12 cellular contexts compared by ENCODE assay signal in the genomic region with DNA sequence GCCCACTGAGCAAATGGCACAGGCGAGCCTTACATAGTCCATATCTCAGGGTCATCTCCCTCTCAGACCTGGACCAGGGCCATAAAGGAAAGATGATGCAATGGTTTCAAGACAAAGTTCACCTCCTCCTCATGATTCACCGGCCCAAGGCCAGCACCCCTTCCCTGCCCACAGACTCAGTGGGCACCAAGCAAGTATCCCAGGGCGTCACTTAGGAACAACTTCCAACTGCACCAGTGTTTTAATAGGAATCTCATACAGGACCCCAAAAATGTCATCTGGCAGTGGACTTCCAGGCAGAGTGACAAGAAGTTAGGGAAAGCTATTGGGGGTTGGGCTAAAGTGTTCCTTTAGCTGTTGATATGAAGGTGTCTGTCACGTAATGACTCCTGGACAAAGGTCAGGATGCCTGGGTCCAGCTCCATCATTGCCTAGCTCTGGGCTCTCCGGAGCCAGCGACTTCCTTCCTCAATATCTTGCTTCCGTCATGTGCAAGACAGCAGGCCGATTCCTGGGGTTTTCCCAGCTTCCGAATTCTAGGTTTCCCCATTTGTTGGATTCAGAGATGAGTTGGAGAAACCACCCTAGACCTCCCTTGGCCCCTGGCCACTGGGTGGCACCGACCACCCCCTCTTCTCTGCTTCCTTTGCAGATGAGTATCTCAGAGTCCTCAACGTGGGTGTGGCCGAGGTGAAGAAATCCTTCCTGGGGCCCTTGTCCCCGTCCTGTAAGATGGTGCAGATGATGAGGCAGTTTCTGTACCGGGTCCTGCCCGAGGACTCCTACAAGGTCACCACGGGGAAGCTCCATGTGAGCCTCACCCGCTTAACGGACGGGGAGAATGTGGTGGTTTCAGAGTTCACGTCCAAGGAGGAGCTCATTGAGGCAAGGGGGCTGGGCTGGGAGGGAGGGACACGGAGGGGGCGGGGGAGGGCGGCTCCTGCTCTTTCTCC. TPM values are rescaled to one million over a fixed set of nuclear protein-coding genes. Genes with fewer than 3 reads are reported as not detected.
DNase-seq lines count a peak whose midpoint lies in the region; TF ChIP-seq lines count a peak whose summit lies in the region.
"Had no signal": no experiment of that assay in that cellular context is flagged by ENCODE, and none has a peak within 500 bp of the region (broad histone marks: within the 10 kb centered on the region; RNA-seq: fewer than 3 reads in every experiment).

No MANE protein-coding gene starts in this region.

- H3K36me3 ChIP-seq in trophoblast cell (ENCODE audit: control insufficient read depth in 1 of 2, insufficient read depth in 2 of 2, low read length in 2 of 2) (no peaks in the 10 kb centered on the region), tibial artery (no peaks in the 10 kb centered on the region)

- no peaks in the 10 kb centered on the region for H3K79me1 ChIP-seq in trophoblast cell (ENCODE audit: low read length)

- TF ChIP-seq CTCF in tibial artery (IDR thresholded peaks at IDR 0.05): no peak

- H3K27me3 ChIP-seq in trophoblast cell (ENCODE audit: insufficient read depth, low read length) (no peaks in the 10 kb centered on the region), tibial artery (peaks cover 0 to 40% of the 10 kb centered on the region in 2 donors)

- no peak overlapping the region for H4K91ac ChIP-seq in trophoblast cell (ENCODE audit: low read depth, low read length)

- H2BK12ac ChIP-seq in trophoblast cell (ENCODE audit: low read length): no peak overlapping the region

- H3K79me2 ChIP-seq in trophoblast cell (ENCODE audit: control insufficient read depth, insufficient read depth, low read length, poor library complexity): no peaks in the 10 kb centered on the region

- no peak overlapping the region for H3K27ac ChIP-seq in trophoblast cell (ENCODE audit: low read depth, low read length)
- no peak overlapping the region for H3K27ac ChIP-seq in tibial artery

- no peak overlapping the region for H4K8ac ChIP-seq in trophoblast cell (ENCODE audit: low read depth, low read length)

- peaks cover 9 to 16% of the 10 kb centered on the region in 2 experiments for H3K4me1 ChIP-seq in trophoblast cell (ENCODE audit: control insufficient read depth in 1 of 2, insufficient read depth in 2 of 2, low read length in 2 of 2)
- no peaks in the 10 kb centered on the region for H3K4me1 ChIP-seq in tibial artery

- H3K18ac ChIP-seq in trophoblast cell (ENCODE audit: low read length): no peak overlapping the region

- H3K14ac ChIP-seq in trophoblast cell (ENCODE audit: low read length): no peak overlapping the region

- peak; percentile 70 for DNase-seq in HT-29 (ENCODE audit: low spot score)
- DNase-seq in RKO (ENCODE audit: low spot score): peak; percentile 39
- peak; percentile 48 to 74 for DNase-seq in erythroblast (lab: John Stamatoyannopoulos, UW)
- DNase-seq in trophoblast cell: peak; percentile 50 to 51
- no peak for DNase-seq in anterior cingulate cortex (lab: John Stamatoyannopoulos, UW)
- DNase-seq in tibial artery: no peak
- no peak for DNase-seq in T1000 (lab: John Stamatoyannopoulos, UW)
- DNase-seq in AG08396 (ENCODE audit: low spot score): no peak
- DNase-seq: NCI-H510A; stimulated activated CD4-positive, alpha-beta T cell treated with anti-CD3 and anti-CD28 coated beads, Interleukin-2, amount 100 ng/mL, for 48 hours had no signal

- intact Hi-C loops in tibial artery (cut with DNase I; ENCODE audit: low total_unique reads): no loop called here

- H3K9me3 ChIP-seq in trophoblast cell (ENCODE audit: insufficient read depth, low read depth, low read length) (no peaks in the 10 kb centered on the region), tibial artery (no peaks in the 10 kb centered on the region)

- no peak overlapping the region for H2BK120ac ChIP-seq in trophoblast cell (ENCODE audit: insufficient read depth, low read length, poor library complexity)

- no peak overlapping the region for H3K4ac ChIP-seq in trophoblast cell (ENCODE audit: low read depth, low read length)

- WGBS in trophoblast cell (ENCODE audit: extremely low coverage, insufficient coverage, insufficient read length): no CpG with 5 or more reads among the region's 23 CpGs

- no peak overlapping the region for H2BK5ac ChIP-seq in trophoblast cell (ENCODE audit: low read depth, low read length, poor library complexity)

- H3K4me2 ChIP-seq in trophoblast cell (ENCODE audit: low read length): no peak overlapping the region

- no peak overlapping the region for H4K12ac ChIP-seq in trophoblast cell (ENCODE audit: low read depth, low read length)

- no peak overlapping the region for H3K23ac ChIP-seq in trophoblast cell (ENCODE audit: low read length)

- no peak overlapping the region for H2AFZ ChIP-seq in trophoblast cell (ENCODE audit: insufficient read depth, low read length, poor library complexity)

- H3K9ac ChIP-seq in trophoblast cell (ENCODE audit: low read length): no peak overlapping the region

- H3K4me3 ChIP-seq in trophoblast cell (ENCODE audit: low read depth, low read length) (no peak overlapping the region), tibial artery (no peak overlapping the region)

- TF ChIP-seq POLR2A in erythroblast (IDR thresholded peaks at IDR 0.05; ENCODE audit: low read length): no peak

- H2AK5ac ChIP-seq in trophoblast cell (ENCODE audit: low read length): no peak overlapping the region

RNA-seq across cellular contexts. Expression of a gene that starts 21.1 kb away (rescaled TPM):
- 0.23 and 0.38 TPM in 2 replicates for total RNA-seq in HT-29 (2014; rRNA removed; shearing (Covaris generic))
- polyA plus RNA-seq in trophoblast cell (2013): 0.08 and 0.10 TPM in 2 replicates
- total RNA-seq: activated T-helper 2 cell treated with anti-CD3 and anti-CD28 coated beads, Interferon-gamma antibody, Interleukin-2, Interleukin-4, amounts not matched to agents 10 μg/mL and 5 μg/mL and 100 μg/mL, durations not matched to agents 14 hours and 24 hours and 36 hours; neural crest cell had no signal

RNA-seq across cellular contexts. Expression of a gene that starts 45.7 kb away (rescaled TPM):
- total RNA-seq in HT-29 (2014; rRNA removed; shearing (Covaris generic)): 3.6 and 4.6 TPM in 2 replicates
- not detected in 2 replicates for polyA plus RNA-seq in trophoblast cell (2013)
- total RNA-seq: activated T-helper 2 cell treated with anti-CD3 and anti-CD28 coated beads, Interferon-gamma antibody, Interleukin-2, Interleukin-4, amounts not matched to agents 10 μg/mL and 5 μg/mL and 100 μg/mL, durations not matched to agents 14 hours and 24 hours and 36 hours; neural crest cell had no signal

Comparison
In these comparisons a context has a peak if more than half of its experiments do, and no peak if none do; other contexts are left out.
1. DNase-seq: peak in HT-29 (single experiment), RKO (single experiment), erythroblast (2 of 2) and trophoblast cell (2 of 2); none in anterior cingulate cortex (0 of 58), tibial artery (0 of 2), T1000 (single experiment) and AG08396 (single experiment).